ENCODE assay signal across 12 cellular contexts in the genomic region with DNA sequence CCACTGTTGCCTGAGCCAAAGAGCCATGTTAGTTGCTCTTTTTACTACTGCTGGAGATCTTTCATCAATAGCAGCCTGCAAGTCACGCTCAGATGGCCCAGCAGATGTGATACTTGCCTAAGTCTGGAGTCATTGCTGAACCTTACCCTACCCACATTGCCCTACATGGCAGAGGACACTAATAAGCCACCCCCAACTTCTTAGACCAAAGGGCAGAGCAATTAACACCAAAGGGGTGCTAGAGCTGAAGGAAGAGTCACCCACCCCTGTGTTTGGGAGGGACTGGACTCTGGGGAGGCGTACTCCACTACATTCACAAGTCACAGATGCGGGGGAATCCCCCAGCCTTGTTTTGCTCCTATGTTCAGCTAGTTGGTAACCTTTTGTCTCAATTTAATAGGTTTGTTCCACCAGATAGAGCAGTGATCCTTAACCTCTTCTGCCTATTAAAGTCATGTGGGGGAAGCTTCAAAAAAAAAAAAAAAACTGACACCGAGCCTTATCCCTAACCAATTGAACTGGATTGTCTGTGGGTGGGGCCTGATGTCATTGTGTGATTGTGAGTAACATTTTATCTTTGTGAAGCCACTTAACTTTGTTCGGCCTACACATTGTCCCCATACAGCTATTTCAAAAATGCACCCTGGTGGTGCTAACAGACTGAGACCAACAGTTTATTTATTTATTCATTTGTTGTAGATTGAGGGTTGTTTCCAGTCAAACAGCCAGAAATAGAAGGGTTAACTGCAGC. TPM values are rescaled to one million over a fixed set of nuclear protein-coding genes. Genes with fewer than 3 reads are reported as not detected.
DNase-seq lines count a peak whose midpoint lies in the region; ATAC-seq and TF ChIP-seq lines count a peak whose summit lies in the region.
"Had no signal": no experiment of that assay in that cellular context is flagged by ENCODE, and none has a peak within 500 bp of the region (broad histone marks: within the 10 kb centered on the region; RNA-seq: fewer than 3 reads in every experiment).

No MANE protein-coding gene starts in this region.

- no peaks in the 10 kb centered on the region for H3K27me3 Mint-ChIP-seq in activated naive CD4-positive, alpha-beta T cell treated with anti-CD3 and anti-CD28 coated beads for 36 hours (ENCODE audit: low read depth)
- H3K27me3 Mint-ChIP-seq in activated naive CD8-positive, alpha-beta T cell treated with anti-CD3 and anti-CD28 coated beads, Interleukin-2, amount 50 U/mL, for 24 hours, result peaks cover 3% of the 10 kb centered on the region

- CTCF ChIA-PET in activated naive CD4-positive, alpha-beta T cell treated with anti-CD3 and anti-CD28 coated beads for 36 hours (lab: Charles Lee), result interaction anchor here (0.6 to 1.7 kb wide), 7 partner anchors 8 to 559 kb away, joined by 3 to 6 read pairs (median 4); no protein-coding TSS in a partner anchor

- peaks cover 7% of the 10 kb centered on the region for H3K4me1 Mint-ChIP-seq in activated naive CD4-positive, alpha-beta T cell treated with anti-CD3 and anti-CD28 coated beads for 36 hours (ENCODE audit: low read depth)
- peaks cover 24% of the 10 kb centered on the region for H3K4me1 Mint-ChIP-seq in activated naive CD8-positive, alpha-beta T cell treated with anti-CD3 and anti-CD28 coated beads, Interleukin-2, amount 50 U/mL, for 24 hours

- H3K9me3 Mint-ChIP-seq in activated naive CD4-positive, alpha-beta T cell treated with anti-CD3 and anti-CD28 coated beads, Interleukin-2, amount 50 U/mL, for 72 hours, result no peaks in the 10 kb centered on the region
- H3K9me3 Mint-ChIP-seq in activated naive CD4-positive, alpha-beta T cell treated with anti-CD3 and anti-CD28 coated beads for 36 hours, result no peaks in the 10 kb centered on the region
- H3K9me3 Mint-ChIP-seq in activated naive CD8-positive, alpha-beta T cell treated with anti-CD3 and anti-CD28 coated beads, Interleukin-2, amount 50 U/mL, for 24 hours, result no peaks in the 10 kb centered on the region

- H3K27me3 ChIP-seq in thoracic aorta (replicated peaks; ENCODE audit: insufficient read depth), result no peaks in the 10 kb centered on the region
- H3K27me3 ChIP-seq: upper lobe of left lung had no signal

- intact Hi-C loops in activated naive CD4-positive, alpha-beta T cell treated with anti-CD3 and anti-CD28 coated beads for 36 hours (cut with micrococcal nuclease), result no loop called here

- TF ChIP-seq CTCF in thoracic aorta (IDR thresholded peaks at IDR 0.05), result no peak
- TF ChIP-seq CTCF in omental fat pad (IDR thresholded peaks at IDR 0.05), result no peak

- no peak overlapping the region for H3K4me3 ChIP-seq in thoracic aorta
- H3K4me3 ChIP-seq: upper lobe of left lung had no signal

- no peaks in the 10 kb centered on the region for H3K36me3 Mint-ChIP-seq in activated naive CD4-positive, alpha-beta T cell treated with anti-CD3 and anti-CD28 coated beads, Interleukin-2, amount 50 U/mL, for 72 hours
- no peaks in the 10 kb centered on the region for H3K36me3 Mint-ChIP-seq in activated naive CD4-positive, alpha-beta T cell treated with anti-CD3 and anti-CD28 coated beads for 36 hours (ENCODE audit: low read depth)
- H3K36me3 Mint-ChIP-seq in activated naive CD8-positive, alpha-beta T cell treated with anti-CD3 and anti-CD28 coated beads, Interleukin-2, amount 50 U/mL, for 24 hours (ENCODE audit: low read depth), result no peaks in the 10 kb centered on the region

- H3K4me1 ChIP-seq in thoracic aorta (ENCODE audit: control insufficient read depth in 1 of 2, low read depth in 2 of 2), result peaks cover 9 to 42% of the 10 kb centered on the region in 2 donors

- ATAC-seq in activated naive CD4-positive, alpha-beta T cell treated with anti-CD3 and anti-CD28 coated beads, Interleukin-2, amount 50 U/mL, for 72 hours, result peak; percentile 9 to 27
- peak; percentile 64 for ATAC-seq in HG03060 (IDR thresholded peaks at IDR 0.05; ENCODE audit: low read depth, unreplicated experiment)
- peak; percentile 75 for ATAC-seq in activated naive CD8-positive, alpha-beta T cell treated with anti-CD3 and anti-CD28 coated beads, Interleukin-2, amount 50 U/mL, for 24 hours
- ATAC-seq in thoracic aorta (ENCODE audit: insufficient number of reproducible peaks, low FRiP score, low read depth), result no peak
- ATAC-seq in omental fat pad (ENCODE audit: low FRiP score), result no peak
- ATAC-seq in GM21528 (IDR thresholded peaks at IDR 0.05; ENCODE audit: low FRiP score, unreplicated experiment), result no peak

- no peak overlapping the region for H3K27ac Mint-ChIP-seq in activated naive CD4-positive, alpha-beta T cell treated with anti-CD3 and anti-CD28 coated beads, Interleukin-2, amount 50 U/mL, for 72 hours
- no peak overlapping the region for H3K27ac Mint-ChIP-seq in activated naive CD4-positive, alpha-beta T cell treated with anti-CD3 and anti-CD28 coated beads for 36 hours
- H3K27ac Mint-ChIP-seq in activated naive CD8-positive, alpha-beta T cell treated with anti-CD3 and anti-CD28 coated beads, Interleukin-2, amount 50 U/mL, for 24 hours, result peak overlapping the region; percentile 9

- no peaks in the 10 kb centered on the region for H3K36me3 ChIP-seq in thoracic aorta
- H3K36me3 ChIP-seq: upper lobe of left lung had no signal

- H3K9me3 ChIP-seq in thoracic aorta, result no peaks in the 10 kb centered on the region
- H3K9me3 ChIP-seq: upper lobe of left lung had no signal

- H3K4me3 Mint-ChIP-seq in activated naive CD4-positive, alpha-beta T cell treated with anti-CD3 and anti-CD28 coated beads for 36 hours, result no peak overlapping the region
- no peak overlapping the region for H3K4me3 Mint-ChIP-seq in activated naive CD8-positive, alpha-beta T cell treated with anti-CD3 and anti-CD28 coated beads, Interleukin-2, amount 50 U/mL, for 24 hours

- DNase-seq in activated naive CD4-positive, alpha-beta T cell treated with anti-CD3 and anti-CD28 coated beads, Interleukin-2, amount 50 U/mL, for 72 hours (ENCODE audit: low spot score in 2 of 2), result no peak
- no peak for DNase-seq in activated naive CD4-positive, alpha-beta T cell treated with anti-CD3 and anti-CD28 coated beads for 36 hours
- DNase-seq in activated naive CD8-positive, alpha-beta T cell treated with anti-CD3 and anti-CD28 coated beads, Interleukin-2, amount 50 U/mL, for 24 hours, result peak; percentile 27
- DNase-seq in thoracic aorta (ENCODE audit: low spot score), result no peak
- DNase-seq in stimulated activated naive CD4-positive, alpha-beta T cell (lab: John Stamatoyannopoulos, UW), result no peak
- no peak for DNase-seq in omental fat pad (ENCODE audit: low spot score)
- DNase-seq: activated gamma-delta T cell, Right ventricle myocardium superior, upper lobe of left lung had no signal

- H3K27ac ChIP-seq in thoracic aorta, result peak overlapping the region; percentile 25 to 39
- H3K27ac ChIP-seq: HL-60, upper lobe of left lung had no signal

RNA-seq across cellular contexts. Expression of a gene that starts 13.1 kb away (rescaled TPM):
- total RNA-seq in activated naive CD4-positive, alpha-beta T cell treated with anti-CD3 and anti-CD28 coated beads, Interleukin-2, amount 50 U/mL, for 72 hours, result 10 to 100 TPM in 1 of 2 donors, under 1 TPM in 1; 0.57 to 33.6 TPM
- under 1 TPM; 0.31 to 0.40 TPM for total RNA-seq in activated naive CD4-positive, alpha-beta T cell treated with anti-CD3 and anti-CD28 coated beads for 36 hours
- total RNA-seq in thoracic aorta (100 to 1,000 TPM in 1 of 2 donors, 10 to 100 TPM in 1; 50.0 to 193 TPM), omental fat pad (1,000 to 10,000 TPM in 1 of 4 donors, 100 to 1,000 TPM in 3; 233 to 1,099 (median 623) TPM)

RNA-seq across cellular contexts. Expression of a gene that starts 23.9 kb away (rescaled TPM):
- total RNA-seq in activated naive CD4-positive, alpha-beta T cell treated with anti-CD3 and anti-CD28 coated beads, Interleukin-2, amount 50 U/mL, for 72 hours, result 10 to 100 TPM; 17.8 to 33.2 TPM
- 1 to 10 TPM; 8.7 to 9.9 TPM for total RNA-seq in activated naive CD4-positive, alpha-beta T cell treated with anti-CD3 and anti-CD28 coated beads for 36 hours
- total RNA-seq in thoracic aorta, result 10 to 100 TPM; 53.8 to 60.8 TPM
- 100 to 1,000 TPM in 1 of 4 donors, 10 to 100 TPM in 3; 53.8 to 125 (median 76.4) TPM for total RNA-seq in omental fat pad

Comparison
In these comparisons a context has a peak if more than half of its experiments do, and no peak if none do; other contexts are left out.
1. ATAC-seq: peak in activated naive CD4-positive, alpha-beta T cell treated with anti-CD3 and anti-CD28 coated beads, Interleukin-2, amount 50 U/mL, for 72 hours (2 of 2), HG03060 (single experiment) and activated naive CD8-positive, alpha-beta T cell treated with anti-CD3 and anti-CD28 coated beads, Interleukin-2, amount 50 U/mL, for 24 hours (single experiment); none in thoracic aorta (single experiment), omental fat pad (single experiment) and GM21528 (single experiment).